Comparison of ENCODE assay signal across 9 cellular contexts in the genomic region with DNA sequence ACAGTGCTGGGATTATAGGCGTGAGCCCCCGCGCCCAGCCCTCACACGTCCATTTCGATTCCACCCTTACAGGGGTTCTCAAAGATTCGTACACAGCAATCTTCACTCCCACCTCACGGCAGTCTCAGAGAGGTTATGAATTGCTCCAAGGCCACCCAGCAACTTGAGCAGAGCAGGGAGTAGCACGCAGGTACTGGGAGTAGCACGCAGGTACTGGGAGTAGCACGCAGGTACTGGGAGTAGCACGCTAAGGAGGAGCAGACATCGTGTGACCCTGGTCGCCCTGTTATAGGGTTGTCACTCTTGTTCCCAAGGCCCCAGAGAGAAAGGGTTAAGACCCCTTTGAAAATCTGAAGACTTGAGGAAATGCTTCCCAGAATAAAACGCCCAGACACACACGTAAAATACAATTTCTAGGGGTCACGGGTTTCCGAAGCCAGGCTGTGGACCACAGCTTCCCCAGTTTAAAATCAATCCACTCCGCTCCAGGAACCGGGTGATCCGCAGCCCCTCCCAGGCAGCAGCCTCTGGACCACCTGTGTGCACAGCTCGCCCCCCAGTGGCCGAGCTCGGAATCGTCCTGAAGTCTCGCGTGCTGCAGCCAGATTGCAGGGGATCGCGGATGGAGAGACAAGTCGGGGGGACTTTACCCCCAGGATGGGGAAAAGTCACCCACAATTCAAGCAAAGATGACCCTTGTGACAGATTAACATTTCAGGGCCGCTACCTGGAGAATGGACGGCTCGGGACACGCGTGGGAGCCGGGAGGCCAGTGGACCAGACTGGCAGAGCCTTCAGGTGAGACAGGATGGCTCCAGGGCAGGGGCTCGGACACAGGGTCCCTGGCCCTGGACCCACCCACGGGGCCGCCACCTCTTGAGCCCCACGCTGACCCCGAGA.
DNase-seq lines count a peak whose midpoint lies in the region; ATAC-seq and TF ChIP-seq lines count a peak whose summit lies in the region.
"Had no signal": no experiment of that assay in that cellular context is flagged by ENCODE, and none has a peak within 500 bp of the region (broad histone marks: within the 10 kb centered on the region; RNA-seq: fewer than 3 reads in every experiment).

No MANE protein-coding gene starts in this region.

- no peaks in the 10 kb centered on the region for H4K20me1 ChIP-seq in neural progenitor cell (ENCODE audit: low read depth)

- ATAC-seq in Panc1 = peak; percentile 66
- no peak for ATAC-seq in activated T-cell treated with anti-CD3 and anti-CD28 coated beads, Interleukin-2, amount 50 U/mL, for 72 hours (replicated peaks in 1 of 2)
- ATAC-seq in HG03457 (IDR thresholded peaks at IDR 0.05; ENCODE audit: unreplicated experiment) = no peak

- H3K9ac ChIP-seq in neural progenitor cell = no peak overlapping the region

- H3K4me1 ChIP-seq in Panc1 (ENCODE audit: control insufficient read depth, insufficient read depth, low read length) (peaks cover 45% of the 10 kb centered on the region), neural progenitor cell (no peaks in the 10 kb centered on the region)

- peak overlapping the region; percentile 2 to 6 for H3K4me3 Mint-ChIP-seq in activated T-cell treated with anti-CD3 and anti-CD28 coated beads, Interleukin-2, amount 50 U/mL, for 72 hours
- H3K4me3 Mint-ChIP-seq in neural progenitor cell = peak overlapping the region; percentile 9

- peaks cover 51% of the 10 kb centered on the region for H3K4me1 Mint-ChIP-seq in activated T-cell treated with anti-CD3 and anti-CD28 coated beads, Interleukin-2, amount 50 U/mL, for 72 hours (ENCODE audit: low read depth)
- peaks cover 31% of the 10 kb centered on the region for H3K4me1 Mint-ChIP-seq in neural progenitor cell

- H3K27ac ChIP-seq in Panc1 (ENCODE audit: low read length) (peak overlapping the region; percentile 63), neural progenitor cell (no peak overlapping the region), substantia nigra (ENCODE audit: low read depth, low read length, poor library complexity, severe bottlenecking) (no peak overlapping the region)
- H3K27ac ChIP-seq: SK-N-MC had no signal

- peaks cover 0 to 4% of the 10 kb centered on the region in 2 donors for H3K9me3 Mint-ChIP-seq in activated T-cell treated with anti-CD3 and anti-CD28 coated beads, Interleukin-2, amount 50 U/mL, for 72 hours
- peaks cover 9% of the 10 kb centered on the region for H3K9me3 Mint-ChIP-seq in neural progenitor cell

- peaks cover 3 to 6% of the 10 kb centered on the region in 2 donors for H3K36me3 Mint-ChIP-seq in activated T-cell treated with anti-CD3 and anti-CD28 coated beads, Interleukin-2, amount 50 U/mL, for 72 hours (ENCODE audit: insufficient read depth in 2 of 2)
- H3K36me3 Mint-ChIP-seq in neural progenitor cell = no peaks in the 10 kb centered on the region

- DNase-seq in DMS 273 (lab: John Stamatoyannopoulos, UW; ENCODE audit: unreplicated experiment) = peak; percentile 87
- peak; percentile 76 for DNase-seq in KG1 (lab: John Stamatoyannopoulos, UW)
- DNase-seq in Panc1 (ENCODE audit: low read depth, low spot score) = no peak
- DNase-seq in activated T-cell treated with anti-CD3 and anti-CD28 coated beads, Interleukin-2, amount 50 U/mL, for 72 hours = peak; percentile 83 to 91
- peak; percentile 66 for DNase-seq in fibroblast of peridontal ligament (ENCODE audit: extremely low read depth)
- peak; percentile 89 for DNase-seq in neural progenitor cell (ENCODE audit: low spot score)
- DNase-seq in substantia nigra (lab: John Stamatoyannopoulos, UW) = peak in 48 of 49 donors; percentile 12 to 95 (median 76)

- no peaks in the 10 kb centered on the region for H3K79me2 ChIP-seq in neural progenitor cell (ENCODE audit: low read depth)

- TF ChIP-seq CTCF in Panc1 (IDR thresholded peaks at IDR 0.05) = peak; percentile 98
- TF ChIP-seq CTCF in neural progenitor cell (IDR thresholded peaks at IDR 0.05) = peak; percentile 98

- H2AFZ ChIP-seq in neural progenitor cell (replicated peaks) = no peak overlapping the region

- H3K27ac Mint-ChIP-seq in activated T-cell treated with anti-CD3 and anti-CD28 coated beads, Interleukin-2, amount 50 U/mL, for 72 hours = no peak overlapping the region
- no peak overlapping the region for H3K27ac Mint-ChIP-seq in neural progenitor cell

- H3K9me3 ChIP-seq in Panc1 (ENCODE audit: control insufficient read depth, insufficient read depth, low read depth, low read length) (no peaks in the 10 kb centered on the region), neural progenitor cell (ENCODE audit: low read depth) (no peaks in the 10 kb centered on the region)

- CTCF ChIA-PET in Panc1 (lab: Charles Lee) = interaction anchor here (0.5 to 0.8 kb wide), 3 partner anchors 132 to 379 kb away, joined by 3 to 5 read pairs (median 3); no protein-coding TSS in a partner anchor

- H3K36me3 ChIP-seq in Panc1 (ENCODE audit: control insufficient read depth, insufficient read depth, low read length) (no peaks in the 10 kb centered on the region), neural progenitor cell (no peaks in the 10 kb centered on the region)

- POLR2A ChIA-PET in Panc1 (lab: Charles Lee) = no interaction called here

- peaks cover 50% of the 10 kb centered on the region for H3K27me3 Mint-ChIP-seq in activated T-cell treated with anti-CD3 and anti-CD28 coated beads, Interleukin-2, amount 50 U/mL, for 72 hours (ENCODE audit: low read depth)
- peaks cover 24% of the 10 kb centered on the region for H3K27me3 Mint-ChIP-seq in neural progenitor cell (ENCODE audit: insufficient read depth, low read depth)

- H3K4me3 ChIP-seq in Panc1 (ENCODE audit: low read depth in 2 of 2, low read length in 2 of 2) (peak overlapping the region in 1 of 2 experiments; percentile 32; a peak in 2 of 4 replicates), neural progenitor cell (no peak overlapping the region)
- H3K4me3 ChIP-seq: SK-N-MC had no signal

- peak overlapping the region; percentile 11 for H3K4me2 ChIP-seq in neural progenitor cell

- in situ Hi-C loops in Panc1 (cut with HindIII; ENCODE audit: low pct_unique_long_range_greater_than_20kb, low sequenced_read_pairs) = no loop called here

- BruUV-seq in Panc1 (replicated peaks; lab: Mats Ljungman, UMichigan) = no TSS peak

- H3F3A ChIP-seq in neural progenitor cell (ENCODE audit: low read depth) = no peaks in the 10 kb centered on the region

- intact Hi-C loops in Panc1 (cut with micrococcal nuclease; ENCODE audit: unreplicated experiment) = loop anchor here (5.0 to 10.0 kb wide), 2 partner anchors 133 to 734 kb away; no protein-coding TSS in a partner anchor

- no peaks in the 10 kb centered on the region for H3K27me3 ChIP-seq in Panc1 (ENCODE audit: control insufficient read depth, insufficient read depth, low read length)
- H3K27me3 ChIP-seq in neural progenitor cell = peaks cover 14% of the 10 kb centered on the region
